Comparison of ENCODE assay signal across 8 cellular contexts in the genomic region with DNA sequence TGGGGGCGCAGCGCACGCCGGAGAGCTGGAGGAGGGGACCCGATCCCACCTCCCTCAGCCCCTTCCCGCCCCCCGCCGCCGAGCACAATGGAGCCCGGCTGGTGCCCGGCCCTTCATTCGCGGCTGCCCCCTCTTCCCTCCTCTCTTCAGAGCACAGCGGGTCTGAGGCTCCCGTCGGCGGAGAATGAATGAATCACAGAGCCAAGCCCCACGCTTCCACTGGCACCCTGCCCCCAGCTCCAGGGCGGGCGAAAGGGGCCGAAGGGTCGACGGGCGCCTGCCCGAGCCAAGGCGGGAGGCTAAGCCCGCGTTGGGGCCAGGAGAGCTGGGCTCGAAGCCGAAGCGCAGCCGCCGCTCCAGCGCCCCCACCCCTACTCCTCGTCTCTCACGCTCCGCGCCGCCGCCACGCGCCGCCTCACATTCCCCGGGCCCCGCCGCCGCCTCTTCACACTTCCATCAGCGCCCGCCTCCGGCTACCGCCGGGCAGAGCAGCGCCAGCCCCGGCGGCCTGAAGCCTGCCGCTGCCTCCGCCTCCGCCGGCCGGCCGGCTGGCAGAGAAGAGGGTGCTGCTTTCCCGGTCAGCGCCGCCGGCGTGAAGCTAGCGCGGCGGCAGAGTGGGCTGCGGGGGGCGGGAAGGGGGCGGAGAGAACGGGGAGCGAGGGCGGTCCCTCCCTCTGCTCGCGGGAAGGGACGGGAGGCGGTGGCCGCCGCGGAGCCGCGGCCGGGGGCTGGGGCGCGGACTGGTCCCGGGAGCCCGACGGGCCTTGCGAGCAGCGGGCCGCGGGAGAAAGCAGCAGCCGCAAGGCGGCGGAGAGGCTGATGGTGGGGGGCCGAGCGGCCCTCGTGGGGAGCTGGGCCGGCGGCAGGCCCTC. TPM values are rescaled to one million over a fixed set of nuclear protein-coding genes. Genes with fewer than 3 reads are reported as not detected.
DNase-seq lines count a peak whose midpoint lies in the region; ATAC-seq and TF ChIP-seq lines count a peak whose summit lies in the region.

A gene with protein sequence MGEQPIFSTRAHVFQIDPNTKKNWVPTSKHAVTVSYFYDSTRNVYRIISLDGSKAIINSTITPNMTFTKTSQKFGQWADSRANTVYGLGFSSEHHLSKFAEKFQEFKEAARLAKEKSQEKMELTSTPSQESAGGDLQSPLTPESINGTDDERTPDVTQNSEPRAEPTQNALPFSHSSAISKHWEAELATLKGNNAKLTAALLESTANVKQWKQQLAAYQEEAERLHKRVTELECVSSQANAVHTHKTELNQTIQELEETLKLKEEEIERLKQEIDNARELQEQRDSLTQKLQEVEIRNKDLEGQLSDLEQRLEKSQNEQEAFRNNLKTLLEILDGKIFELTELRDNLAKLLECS (minus strand): TSS at position 616 of the 872 bp plus-strand sequence. CDS start 1,360 bp downstream, outside the sequence.

- no peak for TF ChIP-seq POLR2A in heart left ventricle (IDR thresholded peaks at IDR 0.05)

- peak; percentile 56 to 92 (median 86) for ATAC-seq in heart left ventricle

- WGBS in adipose tissue, 3 donors, result 0 to 1% (median 1%) methylated on average over 60 to 102 of the region's 102 CpGs
- WGBS in heart left ventricle, 4 donors, result 1% methylated on average over 27 to 102 of the region's 102 CpGs
- WGBS in urinary bladder, result under 1% methylated on average over 102 of the region's 102 CpGs

- peak within 1 kb of the TSS; percentile 97 for H3K4me3 Mint-ChIP-seq in progenitor cell of endocrine pancreas (ENCODE audit: low read depth)

- H3K27ac ChIP-seq in adipose tissue (ENCODE audit: low read depth, low read length) (peak within 1 kb of the TSS; percentile 78), heart left ventricle (peak within 1 kb of the TSS; percentile 81 to 99 (median 96)), urinary bladder (ENCODE audit: low read depth) (peak within 1 kb of the TSS; percentile 99)

- H3K36me3 Mint-ChIP-seq in progenitor cell of endocrine pancreas (ENCODE audit: insufficient read depth), result no peaks in the 10 kb centered on the region

- H3K4me1 ChIP-seq in heart left ventricle (peaks cover 0 to 26% (median 2%) of the 10 kb centered on the region in 12 donors), urinary bladder (ENCODE audit: insufficient read depth) (no peaks in the 10 kb centered on the region)

- intact Hi-C loops in heart left ventricle (cut with DNase I), result loop anchor here in 5 of 10 donors (5.0 to 10.0 kb wide), 6 partner anchors 41 to 276 kb away; partner anchors contain the start of gene JMY (in 2 of the 5)

- no peaks in the 10 kb centered on the region for H3K9me3 ChIP-seq in heart left ventricle

- H3K9me3 Mint-ChIP-seq in progenitor cell of endocrine pancreas (ENCODE audit: low read depth), result no peaks in the 10 kb centered on the region

- DNase-seq in GM06990 (ENCODE audit: extremely low read depth, insufficient read length), result peak; percentile 88
- DNase-seq in H7, result peak; percentile 92
- no peak for DNase-seq in LNCaP clone FGC (ENCODE audit: low read depth)
- peak; percentile 31 to 68 for DNase-seq in SW 1271 (lab: John Stamatoyannopoulos, UW)
- DNase-seq in heart left ventricle, result peak; percentile 81 to 89 (median 84)
- peak; percentile 73 for DNase-seq in progenitor cell of endocrine pancreas (ENCODE audit: low spot score, unreplicated experiment)

- peaks cover 39% of the 10 kb centered on the region for H3K4me1 Mint-ChIP-seq in progenitor cell of endocrine pancreas (ENCODE audit: low read depth)

- H3K27me3 ChIP-seq in GM06990 (replicated peaks; ENCODE audit: control insufficient read depth, insufficient read depth, low read length) (no peaks in the 10 kb centered on the region), H7 (ENCODE audit: control insufficient read depth, insufficient read depth, low read length) (no peaks in the 10 kb centered on the region), heart left ventricle (peaks cover 0 to 34% (median 0%) of the 10 kb centered on the region in 9 donors)

- H3K4me3 ChIP-seq in GM06990 (replicated peaks; ENCODE audit: low read depth, low read length) (peak within 1 kb of the TSS; percentile 70), H7 (ENCODE audit: insufficient read depth, low read depth, low read length) (peak within 1 kb of the TSS; percentile 97), LNCaP clone FGC (ENCODE audit: low read depth, low read length) (peak within 1 kb of the TSS; percentile 69), heart left ventricle (peak within 1 kb of the TSS; percentile 71 to 95 (median 88)), urinary bladder (ENCODE audit: low read depth, low read length) (peak within 1 kb of the TSS; percentile 74)

- H3K36me3 ChIP-seq in GM06990 (ENCODE audit: control insufficient read depth, insufficient read depth, low read length), result no peaks in the 10 kb centered on the region
- H3K36me3 ChIP-seq in H7 (replicated peaks; ENCODE audit: control insufficient read depth, insufficient read depth, low read length), result no peaks in the 10 kb centered on the region
- no peaks in the 10 kb centered on the region for H3K36me3 ChIP-seq in heart left ventricle
- no peaks in the 10 kb centered on the region for H3K36me3 ChIP-seq in urinary bladder (ENCODE audit: insufficient read depth)

- no peak for TF ChIP-seq CTCF in GM06990 (IDR thresholded peaks at IDR 0.05; ENCODE audit: insufficient read depth, low read length, poor library complexity, severe bottlenecking)
- TF ChIP-seq CTCF in LNCaP clone FGC (IDR thresholded peaks at IDR 0.05; ENCODE audit: control insufficient read depth, extremely low read depth, insufficient read depth), result 0 out of 2 replicates have a peak, but pooled peaks have one; percentile 11
- TF ChIP-seq CTCF in heart left ventricle (IDR thresholded peaks at IDR 0.05), result peak in 3 of 12 donors; percentile 8 to 21 (median 14)
- TF ChIP-seq CTCF in progenitor cell of endocrine pancreas (IDR thresholded peaks at IDR 0.05; ENCODE audit: unreplicated experiment), result no peak

- H3K27ac Mint-ChIP-seq in progenitor cell of endocrine pancreas, result peak within 1 kb of the TSS; percentile 100

- H3K27me3 Mint-ChIP-seq in progenitor cell of endocrine pancreas, result no peaks in the 10 kb centered on the region

RNA-seq across cellular contexts. Expression of the gene that starts here (rescaled TPM):
- total RNA-seq in H7 (2014; rRNA removed; shearing (Covaris generic)), result 25.3 and 31.9 TPM in 2 replicates
- polyA plus RNA-seq in adipose tissue, result 1 to 10 TPM in 2 of 3 donors, under 1 TPM in 1; 0.31 to 3.3 (median 1.0) TPM
- 10 to 100 TPM; 30.6 to 83.5 (median 62.3) TPM for total RNA-seq in heart left ventricle
- 10 to 100 TPM; 12.1 to 18.1 TPM for polyA plus RNA-seq in heart left ventricle
- 22.3 and 29.3 TPM in 2 replicates for total RNA-seq in progenitor cell of endocrine pancreas
- total RNA-seq in urinary bladder, result 20.5 TPM
- 2.0 TPM for polyA plus RNA-seq in urinary bladder
